Comparison of ENCODE assay signal across 1 cellular context in genomic region chr10:73995035-73995358, GRCh38.
TF ChIP-seq lines count a peak whose summit lies in the region.

No MANE protein-coding gene starts in this region.

TF ChIP-seq in K562, 482 proteins besides CTCF, POLR2A, EP300 and RAD21:
- TF ChIP-seq ETS1 (conservative IDR thresholded peaks at IDR 0.05; ENCODE audit: control insufficient read depth, low read depth, low read length) (no peak), FIP1L1 (IDR thresholded peaks at IDR 0.05; ENCODE audit: low read depth, low read length, poor library complexity, severe bottlenecking) (no peak), POLR2G (IDR thresholded peaks at IDR 0.05; ENCODE audit: low read depth, low read length) (no peak), NR4A1 (CRISPR knock-in tag; IDR thresholded peaks at IDR 0.05) (no peak), NR4A1 (tag; IDR thresholded peaks at IDR 0.05) (no peak), ERF (CRISPR knock-in tag; IDR thresholded peaks at IDR 0.05) (no peak), MCM7 (IDR thresholded peaks at IDR 0.05) (no peak), THAP7 (CRISPR knock-in tag; IDR thresholded peaks at IDR 0.05) (no peak), MBD1 (CRISPR knock-in tag; IDR thresholded peaks at IDR 0.05) (no peak), ZC3H11A (IDR thresholded peaks at IDR 0.05; ENCODE audit: low read depth, low read length) (no peak)
- TF ChIP-seq, protein P1, sequence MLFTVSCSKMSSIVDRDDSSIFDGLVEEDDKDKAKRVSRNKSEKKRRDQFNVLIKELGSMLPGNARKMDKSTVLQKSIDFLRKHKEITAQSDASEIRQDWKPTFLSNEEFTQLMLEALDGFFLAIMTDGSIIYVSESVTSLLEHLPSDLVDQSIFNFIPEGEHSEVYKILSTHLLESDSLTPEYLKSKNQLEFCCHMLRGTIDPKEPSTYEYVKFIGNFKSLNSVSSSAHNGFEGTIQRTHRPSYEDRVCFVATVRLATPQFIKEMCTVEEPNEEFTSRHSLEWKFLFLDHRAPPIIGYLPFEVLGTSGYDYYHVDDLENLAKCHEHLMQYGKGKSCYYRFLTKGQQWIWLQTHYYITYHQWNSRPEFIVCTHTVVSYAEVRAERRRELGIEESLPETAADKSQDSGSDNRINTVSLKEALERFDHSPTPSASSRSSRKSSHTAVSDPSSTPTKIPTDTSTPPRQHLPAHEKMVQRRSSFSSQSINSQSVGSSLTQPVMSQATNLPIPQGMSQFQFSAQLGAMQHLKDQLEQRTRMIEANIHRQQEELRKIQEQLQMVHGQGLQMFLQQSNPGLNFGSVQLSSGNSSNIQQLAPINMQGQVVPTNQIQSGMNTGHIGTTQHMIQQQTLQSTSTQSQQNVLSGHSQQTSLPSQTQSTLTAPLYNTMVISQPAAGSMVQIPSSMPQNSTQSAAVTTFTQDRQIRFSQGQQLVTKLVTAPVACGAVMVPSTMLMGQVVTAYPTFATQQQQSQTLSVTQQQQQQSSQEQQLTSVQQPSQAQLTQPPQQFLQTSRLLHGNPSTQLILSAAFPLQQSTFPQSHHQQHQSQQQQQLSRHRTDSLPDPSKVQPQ (CRISPR knock-in tag; IDR thresholded peaks at IDR 0.05; ENCODE audit: borderline replicate concordance) = no peak
- TF ChIP-seq, protein P2, sequence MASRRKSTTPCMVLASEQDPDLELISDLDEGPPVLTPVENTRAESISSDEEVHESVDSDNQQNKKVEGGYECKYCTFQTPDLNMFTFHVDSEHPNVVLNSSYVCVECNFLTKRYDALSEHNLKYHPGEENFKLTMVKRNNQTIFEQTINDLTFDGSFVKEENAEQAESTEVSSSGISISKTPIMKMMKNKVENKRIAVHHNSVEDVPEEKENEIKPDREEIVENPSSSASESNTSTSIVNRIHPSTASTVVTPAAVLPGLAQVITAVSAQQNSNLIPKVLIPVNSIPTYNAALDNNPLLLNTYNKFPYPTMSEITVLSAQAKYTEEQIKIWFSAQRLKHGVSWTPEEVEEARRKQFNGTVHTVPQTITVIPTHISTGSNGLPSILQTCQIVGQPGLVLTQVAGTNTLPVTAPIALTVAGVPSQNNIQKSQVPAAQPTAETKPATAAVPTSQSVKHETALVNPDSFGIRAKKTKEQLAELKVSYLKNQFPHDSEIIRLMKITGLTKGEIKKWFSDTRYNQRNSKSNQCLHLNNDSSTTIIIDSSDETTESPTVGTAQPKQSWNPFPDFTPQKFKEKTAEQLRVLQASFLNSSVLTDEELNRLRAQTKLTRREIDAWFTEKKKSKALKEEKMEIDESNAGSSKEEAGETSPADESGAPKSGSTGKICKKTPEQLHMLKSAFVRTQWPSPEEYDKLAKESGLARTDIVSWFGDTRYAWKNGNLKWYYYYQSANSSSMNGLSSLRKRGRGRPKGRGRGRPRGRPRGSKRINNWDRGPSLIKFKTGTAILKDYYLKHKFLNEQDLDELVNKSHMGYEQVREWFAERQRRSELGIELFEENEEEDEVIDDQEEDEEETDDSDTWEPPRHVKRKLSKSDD (conservative IDR thresholded peaks at IDR 0.05; ENCODE audit: low read length) = no peak
- TF ChIP-seq, protein P3, sequence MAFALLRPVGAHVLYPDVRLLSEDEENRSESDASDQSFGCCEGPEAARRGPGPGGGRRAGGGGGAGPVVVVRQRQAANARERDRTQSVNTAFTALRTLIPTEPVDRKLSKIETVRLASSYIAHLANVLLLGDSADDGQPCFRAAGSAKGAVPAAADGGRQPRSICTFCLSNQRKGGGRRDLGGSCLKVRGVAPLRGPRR (CRISPR knock-in tag; IDR thresholded peaks at IDR 0.05) = no peak
- TF ChIP-seq, protein P4, sequence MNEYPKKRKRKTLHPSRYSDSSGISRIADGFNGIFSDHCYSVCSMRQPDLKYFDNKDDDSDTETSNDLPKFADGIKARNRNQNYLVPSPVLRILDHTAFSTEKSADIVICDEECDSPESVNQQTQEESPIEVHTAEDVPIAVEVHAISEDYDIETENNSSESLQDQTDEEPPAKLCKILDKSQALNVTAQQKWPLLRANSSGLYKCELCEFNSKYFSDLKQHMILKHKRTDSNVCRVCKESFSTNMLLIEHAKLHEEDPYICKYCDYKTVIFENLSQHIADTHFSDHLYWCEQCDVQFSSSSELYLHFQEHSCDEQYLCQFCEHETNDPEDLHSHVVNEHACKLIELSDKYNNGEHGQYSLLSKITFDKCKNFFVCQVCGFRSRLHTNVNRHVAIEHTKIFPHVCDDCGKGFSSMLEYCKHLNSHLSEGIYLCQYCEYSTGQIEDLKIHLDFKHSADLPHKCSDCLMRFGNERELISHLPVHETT (CRISPR knock-in tag; conservative IDR thresholded peaks at IDR 0.05 in 1 of 2, IDR thresholded peaks at IDR 0.05 in 1 of 2) = no peak
